6 cellular contexts compared by ENCODE assay signal in genomic region chr19:19627442-19627715, GRCh38. TPM values are rescaled to one million over a fixed set of nuclear protein-coding genes. Genes with fewer than 3 reads are reported as not detected.
A peak's percentile ranks its signal among the peaks of the same experiment; 100 is the strongest.
DNase-seq lines count a peak whose midpoint lies in the region; ATAC-seq, FAIRE-seq and TF ChIP-seq lines count a peak whose summit lies in the region.

No MANE protein-coding gene starts in this region.

- H3K36me3 ChIP-seq in OCI-LY3 (replicated peaks; ENCODE audit: low read depth, low read length) (peaks cover 29% of the 10 kb centered on the region), keratinocyte (ENCODE audit: control insufficient read depth in 2 of 2, extremely low read depth in 1 of 2, insufficient read depth in 2 of 2, low read length in 2 of 2) (peaks cover 0 to 4% of the 10 kb centered on the region in 2 experiments)

- H3K9me3 ChIP-seq in OCI-LY3 (ENCODE audit: insufficient read depth, low read length) (no peaks in the 10 kb centered on the region), keratinocyte (ENCODE audit: control insufficient read depth, low read depth, low read length) (no peaks in the 10 kb centered on the region)

- no peak for TF ChIP-seq CTCF in AG10803 (conservative IDR thresholded peaks at IDR 0.05; ENCODE audit: low read length)
- no peak for TF ChIP-seq CTCF in OCI-LY3 (IDR thresholded peaks at IDR 0.05; ENCODE audit: low read depth, low read length)
- TF ChIP-seq CTCF in keratinocyte (optimal IDR thresholded peaks at IDR 0.05 in 1 of 3, IDR thresholded peaks at IDR 0.05 in 1 of 3, conservative IDR thresholded peaks at IDR 0.05 in 1 of 3; ENCODE audit: extremely low read depth in 1 of 3, insufficient read depth in 2 of 3, low read length in 3 of 3), result no peak

- H3K27ac ChIP-seq in OCI-LY3 (ENCODE audit: low read length), result no peak overlapping the region
- no peak overlapping the region for H3K27ac ChIP-seq in keratinocyte (ENCODE audit: control insufficient read depth, insufficient read depth, low read length)

- H2AFZ ChIP-seq in OCI-LY3 (ENCODE audit: low read depth, low read length), result no peak overlapping the region
- peak overlapping the region; percentile 11 for H2AFZ ChIP-seq in keratinocyte (ENCODE audit: control insufficient read depth, low read length)

- H3K79me2 ChIP-seq in OCI-LY3 (ENCODE audit: low read length) (no peaks in the 10 kb centered on the region), keratinocyte (ENCODE audit: control insufficient read depth, insufficient read depth, low read length) (peaks cover 3% of the 10 kb centered on the region)

- 0 out of 2 replicates have a peak, but pooled peaks cover 5% of the 10 kb centered on the region for H3K4me1 ChIP-seq in OCI-LY3 (ENCODE audit: low read length)
- peaks cover 5% of the 10 kb centered on the region for H3K4me1 ChIP-seq in keratinocyte (ENCODE audit: control insufficient read depth, extremely low read depth, insufficient read depth, low read length)

- no peaks in the 10 kb centered on the region for H3K9me1 ChIP-seq in keratinocyte (ENCODE audit: control insufficient read depth, extremely low read depth, insufficient read depth, low read length)

- no peak for DNase-seq in AG10803 (ENCODE audit: low read depth)
- no peak for DNase-seq in keratinocyte (ENCODE audit: low read depth, low spot score)
- no peak for DNase-seq in NCI-H2227 treated with DMSO at 0.1 percent for 48 hours (lab: John Stamatoyannopoulos, UW)
- DNase-seq in putamen (ENCODE audit: low spot score), result no peak

- 0 out of 2 replicates have a peak overlapping the region, but pooled peaks have one; percentile 15 for H3K4me3 ChIP-seq in AG10803 (ENCODE audit: low read length)
- H3K4me3 ChIP-seq in OCI-LY3 (ENCODE audit: low read length), result peak overlapping the region; percentile 77
- peak overlapping the region; percentile 64 to 75 (median 73) for H3K4me3 ChIP-seq in keratinocyte (ENCODE audit: control insufficient read depth in 2 of 3, extremely low read depth in 1 of 3, insufficient read depth in 2 of 3, low read depth in 1 of 3, low read length in 3 of 3)

- peak overlapping the region; percentile 65 for H3K9ac ChIP-seq in OCI-LY3 (ENCODE audit: low read length)
- peak overlapping the region; percentile 79 for H3K9ac ChIP-seq in keratinocyte (ENCODE audit: control insufficient read depth, extremely low read depth, insufficient read depth, low read length)

- FAIRE-seq in keratinocyte (lab: Jason Lieb, UNC), result peak; percentile 48

- H3K4me2 ChIP-seq in OCI-LY3 (ENCODE audit: low read length) (peak overlapping the region; percentile 55), keratinocyte (ENCODE audit: control insufficient read depth, extremely low read depth, insufficient read depth, low read depth, low read length) (peak overlapping the region; percentile 93)

- H3K27me3 ChIP-seq in OCI-LY3 (ENCODE audit: low read depth, low read length) (no peaks in the 10 kb centered on the region), keratinocyte (ENCODE audit: control insufficient read depth, extremely low read depth, insufficient read depth, low read length) (no peaks in the 10 kb centered on the region)

- H4K20me1 ChIP-seq in OCI-LY3 (ENCODE audit: insufficient read depth, low read length) (no peaks in the 10 kb centered on the region), keratinocyte (ENCODE audit: control insufficient read depth, extremely low read depth, insufficient read depth, low read length) (peaks cover 3% of the 10 kb centered on the region)

- ATAC-seq in HG03139 (IDR thresholded peaks at IDR 0.05; ENCODE audit: unreplicated experiment), result no peak

- dilution Hi-C loops in keratinocyte (cut with MboI; ENCODE audit: extremely low pct_ligation_motif_present, low sequenced_read_pairs), result no loop called here

RNA-seq across cellular contexts. Expression of gene LPAR2, which starts 0.6 kb away (rescaled TPM):
- polyA plus RNA-seq in keratinocyte, result 7.3 to 12.4 TPM (median 10.4 TPM) in 3 replicates
- polyA plus RNA-seq in keratinocyte (2011; ENCODE audit: low read depth), result 3.8 TPM
- polyA plus RNA-seq in keratinocyte (2011; cell fraction: cytosol; rRNA removed), result 5.1 and 8.6 TPM in 2 replicates
- polyA plus RNA-seq in keratinocyte (2011; cell fraction: nucleus; rRNA removed), result 27.3 and 38.4 TPM in 2 replicates
- 11.7 and 16.1 TPM in 2 replicates for polyA plus RNA-seq in keratinocyte (2012; ENCODE audit: low replicate concordance)
- 7.6 to 17.5 TPM (median 8.4 TPM) in 3 replicates for polyA minus RNA-seq in keratinocyte
- polyA minus RNA-seq in keratinocyte (2011; cell fraction: cytosol; rRNA and poly(A)+ RNA removed), result 5.6 TPM
- 10.0 and 12.0 TPM in 2 replicates for polyA minus RNA-seq in keratinocyte (2011; cell fraction: nucleus; rRNA and poly(A)+ RNA removed)

RNA-seq across cellular contexts. Expression of gene PBX4, which starts 8.9 kb away (rescaled TPM):
- polyA plus RNA-seq in keratinocyte, result 1.7 to 2.2 TPM (median 2.1 TPM) in 3 replicates
- 1.4 TPM for polyA plus RNA-seq in keratinocyte (2011; ENCODE audit: low read depth)
- 0.88 and 1.4 TPM in 2 replicates for polyA plus RNA-seq in keratinocyte (2011; cell fraction: cytosol; rRNA removed)
- 6.6 and 10.1 TPM in 2 replicates for polyA plus RNA-seq in keratinocyte (2011; cell fraction: nucleus; rRNA removed)
- polyA plus RNA-seq in keratinocyte (2012; ENCODE audit: low replicate concordance), result 1.3 and 2.1 TPM in 2 replicates
- 0.85 to 5.1 TPM (median 2.7 TPM) in 3 replicates for polyA minus RNA-seq in keratinocyte
- not detected for polyA minus RNA-seq in keratinocyte (2011; cell fraction: cytosol; rRNA and poly(A)+ RNA removed)
- polyA minus RNA-seq in keratinocyte (2011; cell fraction: nucleus; rRNA and poly(A)+ RNA removed), result 2.6 TPM in 2 replicates

RNA-seq across cellular contexts. Expression of gene GMIP, which starts 16.1 kb away (rescaled TPM):
- 5.0 to 7.1 TPM (median 5.5 TPM) in 3 replicates for polyA plus RNA-seq in keratinocyte
- 7.0 TPM for polyA plus RNA-seq in keratinocyte (2011; ENCODE audit: low read depth)
- 3.6 and 8.9 TPM in 2 replicates for polyA plus RNA-seq in keratinocyte (2011; cell fraction: cytosol; rRNA removed)
- 16.0 and 20.7 TPM in 2 replicates for polyA plus RNA-seq in keratinocyte (2011; cell fraction: nucleus; rRNA removed)
- polyA plus RNA-seq in keratinocyte (2012; ENCODE audit: low replicate concordance), result 5.8 and 12.3 TPM in 2 replicates
- 5.9 to 19.0 TPM (median 8.1 TPM) in 3 replicates for polyA minus RNA-seq in keratinocyte
- polyA minus RNA-seq in keratinocyte (2011; cell fraction: cytosol; rRNA and poly(A)+ RNA removed), result 8.4 TPM
- 9.7 and 11.9 TPM in 2 replicates for polyA minus RNA-seq in keratinocyte (2011; cell fraction: nucleus; rRNA and poly(A)+ RNA removed)

RNA-seq across cellular contexts. Expression of gene ATP13A1, which starts 36.1 kb away (rescaled TPM):
- 9.8 to 20.5 TPM (median 17.7 TPM) in 3 replicates for polyA plus RNA-seq in keratinocyte
- 12.0 TPM for polyA plus RNA-seq in keratinocyte (2011; ENCODE audit: low read depth)
- 8.6 and 16.9 TPM in 2 replicates for polyA plus RNA-seq in keratinocyte (2011; cell fraction: cytosol; rRNA removed)
- polyA plus RNA-seq in keratinocyte (2011; cell fraction: nucleus; rRNA removed), result 85.1 and 101 TPM in 2 replicates
- polyA plus RNA-seq in keratinocyte (2012; ENCODE audit: low replicate concordance), result 22.4 and 33.0 TPM in 2 replicates
- 52.5 to 150 TPM (median 59.8 TPM) in 3 replicates for polyA minus RNA-seq in keratinocyte
- polyA minus RNA-seq in keratinocyte (2011; cell fraction: cytosol; rRNA and poly(A)+ RNA removed), result 42.2 TPM
- 75.9 and 98.4 TPM in 2 replicates for polyA minus RNA-seq in keratinocyte (2011; cell fraction: nucleus; rRNA and poly(A)+ RNA removed)

RNA-seq across cellular contexts. Expression of gene ZNF101, which starts 41.3 kb away (rescaled TPM):
- polyA plus RNA-seq in keratinocyte, result 6.0 to 9.8 TPM (median 8.1 TPM) in 3 replicates
- polyA plus RNA-seq in keratinocyte (2011; ENCODE audit: low read depth), result 5.9 TPM
- 4.6 and 8.5 TPM in 2 replicates for polyA plus RNA-seq in keratinocyte (2011; cell fraction: cytosol; rRNA removed)
- 8.5 and 10.6 TPM in 2 replicates for polyA plus RNA-seq in keratinocyte (2011; cell fraction: nucleus; rRNA removed)
- 5.6 and 6.4 TPM in 2 replicates for polyA plus RNA-seq in keratinocyte (2012; ENCODE audit: low replicate concordance)
- polyA minus RNA-seq in keratinocyte, result 6.0 to 21.2 TPM (median 6.9 TPM) in 3 replicates
- 5.6 TPM for polyA minus RNA-seq in keratinocyte (2011; cell fraction: cytosol; rRNA and poly(A)+ RNA removed)
- polyA minus RNA-seq in keratinocyte (2011; cell fraction: nucleus; rRNA and poly(A)+ RNA removed), result 5.2 and 7.3 TPM in 2 replicates

Comparison
In these comparisons a context has a peak if more than half of its experiments do, and no peak if none do; other contexts are left out.
1. H3K4me3 ChIP-seq: peak in every context shown above with its lines; median percentile 77 in OCI-LY3; 73 in keratinocyte; 15 in AG10803.